ENCODE assay signal across 22 cellular contexts in genomic region chr2:47696478-47696831, GRCh38.
A peak's percentile ranks its signal among the peaks of the same experiment; 100 is the strongest.
DNase-seq lines count a peak whose midpoint lies in the region; ATAC-seq, FAIRE-seq and TF ChIP-seq lines count a peak whose summit lies in the region.
"Had no signal": no experiment of that assay in that cellular context is flagged by ENCODE, and none has a peak within 500 bp of the region (broad histone marks: within the 10 kb centered on the region; RNA-seq: fewer than 3 reads in every experiment).

No MANE protein-coding gene starts in this region.

- H2BK120ac ChIP-seq in trophoblast cell (ENCODE audit: insufficient read depth, low read length, poor library complexity), result peak overlapping the region; percentile 70

- H3K9ac ChIP-seq in endodermal cell (ENCODE audit: extremely low read depth, low read length, poor library complexity, severe bottlenecking) (peak overlapping the region; percentile 82), trophoblast cell (ENCODE audit: low read length) (no peak overlapping the region)

- peaks cover 35% of the 10 kb centered on the region for H3K79me1 ChIP-seq in trophoblast cell (ENCODE audit: low read length)

- H3K4me1 ChIP-seq in endodermal cell (ENCODE audit: control insufficient read depth, insufficient read depth, low read length) (peaks cover 4% of the 10 kb centered on the region), trophoblast cell (ENCODE audit: control insufficient read depth in 1 of 2, insufficient read depth in 2 of 2, low read length in 2 of 2) (peaks cover 21 to 24% of the 10 kb centered on the region in 2 experiments)

- H3K4me1 Mint-ChIP-seq in endodermal cell (peaks cover 47% of the 10 kb centered on the region), Calu3 (ENCODE audit: low read depth, unreplicated experiment) (no peaks in the 10 kb centered on the region)
- no peaks in the 10 kb centered on the region for H3K4me1 Mint-ChIP-seq in activated T-cell treated with anti-CD3 and anti-CD28 coated beads, Interleukin-2, amount 50 U/mL, for 4 hours (ENCODE audit: low read depth)
- H3K4me1 Mint-ChIP-seq in T-helper 2 cell treated with Interferon-gamma antibody and Interleukin-4, amounts not matched to agents 5 μg/mL and 100 μg/mL, for 36 hours (ENCODE audit: low read depth), result no peaks in the 10 kb centered on the region

- no peak overlapping the region for H4K8ac ChIP-seq in trophoblast cell (ENCODE audit: low read depth, low read length)

- TF ChIP-seq CTCF in endodermal cell (conservative IDR thresholded peaks at IDR 0.05) (no peak), Calu3 (IDR thresholded peaks at IDR 0.05; ENCODE audit: unreplicated experiment) (no peak)

- H2AFZ ChIP-seq in trophoblast cell (ENCODE audit: insufficient read depth, low read length, poor library complexity), result no peak overlapping the region

- H3K9me3 Mint-ChIP-seq in endodermal cell (peaks cover 13% of the 10 kb centered on the region), Calu3 (ENCODE audit: low read depth, unreplicated experiment) (no peaks in the 10 kb centered on the region)
- no peaks in the 10 kb centered on the region for H3K9me3 Mint-ChIP-seq in activated T-cell treated with anti-CD3 and anti-CD28 coated beads, Interleukin-2, amount 50 U/mL, for 4 hours
- no peaks in the 10 kb centered on the region for H3K9me3 Mint-ChIP-seq in T-helper 2 cell treated with Interferon-gamma antibody and Interleukin-4, amounts not matched to agents 5 μg/mL and 100 μg/mL, for 36 hours

- peaks cover 14% of the 10 kb centered on the region for H3K9me3 ChIP-seq in endodermal cell (ENCODE audit: control insufficient read depth, low read length)
- peaks cover 1% of the 10 kb centered on the region for H3K9me3 ChIP-seq in trophoblast cell (ENCODE audit: insufficient read depth, low read depth, low read length)
- H3K9me3 ChIP-seq: MG63 had no signal

- peak overlapping the region; percentile 94 for H4K91ac ChIP-seq in trophoblast cell (ENCODE audit: low read depth, low read length)

- no peak overlapping the region for H3K4me2 ChIP-seq in trophoblast cell (ENCODE audit: low read length)

- no peaks in the 10 kb centered on the region for H3K27me3 Mint-ChIP-seq in endodermal cell (ENCODE audit: insufficient read depth)
- H3K27me3 Mint-ChIP-seq in activated T-cell treated with anti-CD3 and anti-CD28 coated beads, Interleukin-2, amount 50 U/mL, for 4 hours (ENCODE audit: low read depth), result peaks cover 11% of the 10 kb centered on the region
- peaks cover 25% of the 10 kb centered on the region for H3K27me3 Mint-ChIP-seq in Calu3 (ENCODE audit: unreplicated experiment)
- peaks cover 15% of the 10 kb centered on the region for H3K27me3 Mint-ChIP-seq in T-helper 2 cell treated with Interferon-gamma antibody and Interleukin-4, amounts not matched to agents 5 μg/mL and 100 μg/mL, for 36 hours (ENCODE audit: low read depth)

- H2BK5ac ChIP-seq in trophoblast cell (ENCODE audit: low read depth, low read length, poor library complexity), result peak overlapping the region; percentile 58

- H2BK12ac ChIP-seq in trophoblast cell (ENCODE audit: low read length), result no peak overlapping the region

- ATAC-seq in activated T-cell treated with anti-CD3 and anti-CD28 coated beads, Interleukin-2, amount 50 U/mL, for 4 hours, result no peak
- ATAC-seq: HCT116 had no signal

- H3K4me3 ChIP-seq in endodermal cell (ENCODE audit: low read length) (no peak overlapping the region), trophoblast cell (ENCODE audit: low read depth, low read length) (no peak overlapping the region)
- H3K4me3 ChIP-seq: MG63, SK-N-MC had no signal

- CTCF ChIA-PET in Calu3 (lab: Charles Lee), result no interaction called here

- H3K36me3 Mint-ChIP-seq in endodermal cell (ENCODE audit: low read depth), result peaks cover 5% of the 10 kb centered on the region
- H3K36me3 Mint-ChIP-seq in activated T-cell treated with anti-CD3 and anti-CD28 coated beads, Interleukin-2, amount 50 U/mL, for 4 hours (ENCODE audit: insufficient read depth), result no peaks in the 10 kb centered on the region
- H3K36me3 Mint-ChIP-seq in Calu3 (ENCODE audit: insufficient read depth, unreplicated experiment), result no peaks in the 10 kb centered on the region
- no peaks in the 10 kb centered on the region for H3K36me3 Mint-ChIP-seq in T-helper 2 cell treated with Interferon-gamma antibody and Interleukin-4, amounts not matched to agents 5 μg/mL and 100 μg/mL, for 36 hours (ENCODE audit: low read depth)

- no peak for DNase-seq in GM19239 (ENCODE audit: insufficient read length, low spot score)
- peak; percentile 41 for DNase-seq in NAMALWA (ENCODE audit: low spot score)
- no peak for DNase-seq in endodermal cell
- no peak for DNase-seq in trophoblast cell
- DNase-seq in activated T-cell treated with anti-CD3 and anti-CD28 coated beads, Interleukin-2, amount 50 U/mL, for 4 hours, result no peak
- no peak for DNase-seq in Calu3
- no peak for DNase-seq in NCI-H82 treated with DMSO at 0.1 percent for 48 hours (lab: John Stamatoyannopoulos, UW; ENCODE audit: unreplicated experiment)
- DNase-seq in T-helper 2 cell treated with Interferon-gamma antibody and Interleukin-4, amounts not matched to agents 5 μg/mL and 100 μg/mL, for 36 hours (ENCODE audit: low spot score), result no peak
- DNase-seq: DMS79 treated with DMSO at 0.1 percent for 48 hours, IMR-90, Kasumi-1, MG63, NCI-H1105 treated with DMSO at 0.1 percent for 48 hours, NCI-H187, NCI-H2107, NCI-H510A, NCI-H748 treated with DMSO at 0.1 percent for 48 hours, SHP77, T-helper 1 cell had no signal

- no peak overlapping the region for H3K14ac ChIP-seq in trophoblast cell (ENCODE audit: low read length)

- intact Hi-C loops in Calu3 (cut with micrococcal nuclease; ENCODE audit: unreplicated experiment), result no loop called here

- H3K4me3 Mint-ChIP-seq in endodermal cell (peak overlapping the region; percentile 40), Calu3 (ENCODE audit: low read depth, unreplicated experiment) (no peak overlapping the region)
- H3K4me3 Mint-ChIP-seq in activated T-cell treated with anti-CD3 and anti-CD28 coated beads, Interleukin-2, amount 50 U/mL, for 4 hours, result no peak overlapping the region
- H3K4me3 Mint-ChIP-seq in T-helper 2 cell treated with Interferon-gamma antibody and Interleukin-4, amounts not matched to agents 5 μg/mL and 100 μg/mL, for 36 hours, result no peak overlapping the region

- H2AK5ac ChIP-seq in trophoblast cell (ENCODE audit: low read length), result no peak overlapping the region

- H3K27ac Mint-ChIP-seq in endodermal cell, result peak overlapping the region; percentile 97
- no peak overlapping the region for H3K27ac Mint-ChIP-seq in Calu3 (ENCODE audit: unreplicated experiment)
- no peak overlapping the region for H3K27ac Mint-ChIP-seq in T-helper 2 cell treated with Interferon-gamma antibody and Interleukin-4, amounts not matched to agents 5 μg/mL and 100 μg/mL, for 36 hours

- 70% methylated on average over 1 of the region's 1 CpG; no CpG with 5 or more reads in 1 of the 2 experiments for WGBS in endodermal cell (ENCODE audit: insufficient coverage in 1 of 2, insufficient read length in 1 of 2), 2 experiments
- WGBS in trophoblast cell (ENCODE audit: extremely low coverage, insufficient coverage, insufficient read length), result no CpG with 5 or more reads among the region's 1 CpG

- H3K27me3 ChIP-seq in endodermal cell (ENCODE audit: control insufficient read depth, insufficient read depth, low read length, poor library complexity, severe bottlenecking), result no peaks in the 10 kb centered on the region
- no peaks in the 10 kb centered on the region for H3K27me3 ChIP-seq in trophoblast cell (ENCODE audit: insufficient read depth, low read length)
- H3K27me3 ChIP-seq: MG63 had no signal

- peak; percentile 59 for FAIRE-seq in GM19239 (lab: Jason Lieb, UNC)

- H3K36me3 ChIP-seq in endodermal cell (ENCODE audit: control insufficient read depth, insufficient read depth, low read length), result no peaks in the 10 kb centered on the region
- no peaks in the 10 kb centered on the region for H3K36me3 ChIP-seq in trophoblast cell (ENCODE audit: control insufficient read depth in 1 of 2, insufficient read depth in 2 of 2, low read length in 2 of 2)
- H3K36me3 ChIP-seq: MG63 had no signal

- peaks cover 5% of the 10 kb centered on the region for H3K79me2 ChIP-seq in trophoblast cell (ENCODE audit: control insufficient read depth, insufficient read depth, low read length, poor library complexity)

- H3K18ac ChIP-seq in trophoblast cell (ENCODE audit: low read length), result no peak overlapping the region

- BruUV-seq in Calu3 (replicated peaks; lab: Mats Ljungman, UMichigan), result no TSS peak

- H3K23ac ChIP-seq in trophoblast cell (ENCODE audit: low read length), result no peak overlapping the region

- H3K4ac ChIP-seq in trophoblast cell (ENCODE audit: low read depth, low read length), result no peak overlapping the region

- H3K27ac ChIP-seq in endodermal cell (ENCODE audit: low read depth, low read length) (no peak overlapping the region), trophoblast cell (ENCODE audit: low read depth, low read length) (peak overlapping the region; percentile 81)
- H3K27ac ChIP-seq: C4-2B, SK-N-MC had no signal

- no peak overlapping the region for H4K12ac ChIP-seq in trophoblast cell (ENCODE audit: low read depth, low read length)
